In the genomic region with DNA sequence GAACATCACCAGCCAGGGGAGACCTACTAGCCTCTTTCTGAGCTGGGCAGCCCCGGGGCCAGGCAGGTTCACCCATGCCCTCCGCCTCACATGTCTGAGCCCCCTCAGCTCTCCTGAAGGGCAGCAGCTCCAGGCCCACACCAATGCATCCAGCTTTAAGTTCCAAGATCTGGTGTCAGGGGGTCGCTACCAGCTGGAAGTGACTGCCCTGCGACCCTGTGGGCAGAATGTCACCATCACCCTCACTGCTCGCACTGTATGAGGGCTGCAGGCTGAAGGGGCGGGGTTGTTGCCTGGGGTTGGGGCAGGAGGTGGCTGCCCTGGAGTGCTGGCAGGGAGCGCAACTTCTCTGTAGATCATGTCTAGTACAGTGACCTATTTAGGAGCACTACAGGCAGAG, we compare ENCODE assay signal across 10 cellular contexts. TPM values are rescaled to one million over a fixed set of nuclear protein-coding genes. Genes with fewer than 3 reads are reported as not detected.
"Had no signal": no experiment of that assay in that cellular context is flagged by ENCODE, and none has a peak within 500 bp of the region (broad histone marks: within the 10 kb centered on the region; RNA-seq: fewer than 3 reads in every experiment).

No MANE protein-coding gene starts in this region.

- H3K9me3 Mint-ChIP-seq: GM23338, H9, HFFc6, IgD-negative memory B cell had no signal

- H3K4me2 ChIP-seq: GM23338 had no signal

- H3K27ac ChIP-seq: HL-60 had no signal

- H3K36me3 Mint-ChIP-seq: IgD-negative memory B cell had no signal

- DNase-seq: H9, HCEC 1CT, HFFc6, KBM-7 had no signal

- ATAC-seq: HepG2 had no signal

- H3K4me3 Mint-ChIP-seq: GM23338, H9, IgD-negative memory B cell had no signal

- H3K4me3 ChIP-seq: GM23338 had no signal

- H3K27ac Mint-ChIP-seq: GM23338, HFFc6, IgD-negative memory B cell had no signal

RNA-seq across cellular contexts. Expression of gene PTPN7, which starts 8.5 kb away (rescaled TPM):
- total RNA-seq: GM23338, H1, HepG2, HFFc6, HT1080 had no signal
- polyA plus RNA-seq: GM23338, HepG2 had no signal

RNA-seq across cellular contexts. Expression of gene LGR6, which starts 24.7 kb away (rescaled TPM):
- total RNA-seq: HepG2, HFFc6, HT1080 had no signal
- polyA plus RNA-seq: IgD-negative memory B cell had no signal

RNA-seq across cellular contexts. Expression of gene GPR37L1, which starts 46.1 kb away (rescaled TPM):
- total RNA-seq: HepG2, HFFc6, HT1080 had no signal
